12 cellular contexts compared by ENCODE assay signal in the genomic region with DNA sequence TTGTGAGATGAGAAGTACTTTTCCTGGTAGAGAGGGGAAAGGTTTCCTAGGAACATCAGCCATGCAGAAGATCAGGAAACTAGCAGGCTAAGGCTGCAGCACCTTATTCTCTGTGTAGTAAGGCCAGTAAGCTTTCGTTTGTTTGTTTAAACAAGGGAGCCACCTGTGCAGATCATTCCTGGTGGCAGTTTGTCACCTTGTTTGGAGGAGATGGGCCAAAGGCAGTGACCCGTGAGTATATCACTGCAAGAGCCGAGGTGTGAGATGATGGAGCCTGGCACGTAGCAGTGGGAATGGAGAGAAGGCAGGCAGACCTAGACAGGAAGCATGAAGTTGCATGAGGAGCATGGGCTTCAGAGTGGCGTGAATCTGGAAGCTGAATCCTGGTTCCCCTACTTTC. TPM values are rescaled to one million over a fixed set of nuclear protein-coding genes. Genes with fewer than 3 reads are reported as not detected.
DNase-seq lines count a peak whose midpoint lies in the region; ATAC-seq and TF ChIP-seq lines count a peak whose summit lies in the region.
"Had no signal": no experiment of that assay in that cellular context is flagged by ENCODE, and none has a peak within 500 bp of the region (broad histone marks: within the 10 kb centered on the region; RNA-seq: fewer than 3 reads in every experiment).

No MANE protein-coding gene starts in this region.

- H3K79me2 ChIP-seq in ACC112 (ENCODE audit: control insufficient read depth, insufficient read depth, low read length, unreplicated experiment): peaks cover 30% of the 10 kb centered on the region

- H3K27ac ChIP-seq in ACC112 (ENCODE audit: low read depth, low read length) (peak overlapping the region; percentile 96), uterus (no peak overlapping the region)

- intact Hi-C loops in uterus (cut with DNase I; ENCODE audit: low total_unique reads): no loop called here

- no peaks in the 10 kb centered on the region for H3K36me3 ChIP-seq in ACC112 (ENCODE audit: insufficient read depth, low read length)
- H3K36me3 ChIP-seq in uterus: no peaks in the 10 kb centered on the region

- H3K4me1 ChIP-seq in ACC112 (ENCODE audit: control insufficient read depth, insufficient read depth, low read length, unreplicated experiment): peaks cover 48% of the 10 kb centered on the region
- peaks cover 4 to 21% of the 10 kb centered on the region in 2 donors for H3K4me1 ChIP-seq in uterus

- no peaks in the 10 kb centered on the region for H3K27me3 Mint-ChIP-seq in activated CD4-positive, alpha-beta memory T cell treated with anti-CD3 and anti-CD28 coated beads, Interleukin-2, amount 10 ng/mL, durations not matched to agents 7 days and 5 days

- TF ChIP-seq POLR2A in uterus (IDR thresholded peaks at IDR 0.05): no peak

- H2AFZ ChIP-seq in ACC112 (ENCODE audit: low read length, unreplicated experiment): no peak overlapping the region

- POLR2A ChIA-PET in activated CD4-positive, alpha-beta memory T cell treated with anti-CD3 and anti-CD28 coated beads, Interleukin-2, amount 10 ng/mL, durations not matched to agents 7 days and 5 days (lab: Charles Lee): interaction anchor here (0.7 to 8.1 kb wide), 8 partner anchors 10 to 35 kb away, joined by 3 to 74 read pairs (median 5); a partner anchor contains a TSS
- POLR2A ChIA-PET in HEK293T (lab: Yijun Ruan, JAX): interaction anchor here (0.8 kb wide), 1 partner anchor 20 kb away, joined by 3 read pairs; a partner anchor contains a TSS

- H3K9me3 Mint-ChIP-seq in activated CD4-positive, alpha-beta memory T cell treated with anti-CD3 and anti-CD28 coated beads, Interleukin-2, amount 10 ng/mL, durations not matched to agents 7 days and 5 days: no peaks in the 10 kb centered on the region

- H3K36me3 Mint-ChIP-seq in activated CD4-positive, alpha-beta memory T cell treated with anti-CD3 and anti-CD28 coated beads, Interleukin-2, amount 10 ng/mL, durations not matched to agents 7 days and 5 days (ENCODE audit: low read depth): peaks cover 40% of the 10 kb centered on the region

- H3K4me3 Mint-ChIP-seq in activated CD4-positive, alpha-beta memory T cell treated with anti-CD3 and anti-CD28 coated beads, Interleukin-2, amount 10 ng/mL, durations not matched to agents 7 days and 5 days: no peak overlapping the region

- in situ Hi-C loops in Caki2 (cut with HindIII; ENCODE audit: low pct_unique_long_range_greater_than_20kb, low sequenced_read_pairs): no loop called here
- in situ Hi-C loops in G401 (cut with HindIII; ENCODE audit: low sequenced_read_pairs): no loop called here

- H3K27ac Mint-ChIP-seq in activated CD4-positive, alpha-beta memory T cell treated with anti-CD3 and anti-CD28 coated beads, Interleukin-2, amount 10 ng/mL, durations not matched to agents 7 days and 5 days: peak overlapping the region; percentile 88

- DNase-seq in Caki2 (ENCODE audit: low read depth): peak; percentile 84
- DNase-seq in activated CD4-positive, alpha-beta memory T cell treated with anti-CD3 and anti-CD28 coated beads, Interleukin-2, amount 10 ng/mL, durations not matched to agents 7 days and 5 days: no peak
- peak; percentile 51 for DNase-seq in left kidney (ENCODE audit: low read depth, low spot score)
- DNase-seq in uterus: no peak
- DNase-seq in G401 (ENCODE audit: low spot score): no peak
- DNase-seq in HEK293T (ENCODE audit: extremely low spot score): no peak
- DNase-seq: foreskin melanocyte, NCI-H1105 treated with DMSO at 0.1 percent for 48 hours, trophoblast cell had no signal

- H3K9me3 ChIP-seq in uterus: no peaks in the 10 kb centered on the region

- no peak overlapping the region for H3K4me3 ChIP-seq in ACC112 (ENCODE audit: low read depth, low read length)
- no peak overlapping the region for H3K4me3 ChIP-seq in uterus
- H3K4me3 ChIP-seq: lung had no signal

- H3K27me3 ChIP-seq in ACC112 (ENCODE audit: insufficient read depth, low read length): no peaks in the 10 kb centered on the region
- H3K27me3 ChIP-seq in uterus: no peaks in the 10 kb centered on the region

- CTCF ChIA-PET in activated CD4-positive, alpha-beta memory T cell treated with anti-CD3 and anti-CD28 coated beads, Interleukin-2, amount 10 ng/mL, durations not matched to agents 7 days and 5 days (lab: Charles Lee): interaction anchor here (0.5 to 2.7 kb wide), 5 partner anchors 9 to 1937 kb away, joined by 3 to 11 read pairs (median 6); a partner anchor contains a TSS
- CTCF ChIA-PET in HEK293T (lab: Yijun Ruan, JAX): no interaction called here

- TF ChIP-seq CTCF in uterus (IDR thresholded peaks at IDR 0.05): no peak

- H3K4me1 Mint-ChIP-seq in activated CD4-positive, alpha-beta memory T cell treated with anti-CD3 and anti-CD28 coated beads, Interleukin-2, amount 10 ng/mL, durations not matched to agents 7 days and 5 days: peaks cover 55% of the 10 kb centered on the region

- no peak for ATAC-seq in HG03025 (IDR thresholded peaks at IDR 0.05; ENCODE audit: low FRiP score, unreplicated experiment)

TF ChIP-seq in HEK293T, 16 proteins besides CTCF, POLR2A, EP300 and RAD21:
- TF ChIP-seq HDGF (IDR thresholded peaks at IDR 0.05; ENCODE audit: borderline replicate concordance) (no peak), ELF4 (IDR thresholded peaks at IDR 0.05) (no peak), SP1 (IDR thresholded peaks at IDR 0.05) (no peak), ZNF384 (IDR thresholded peaks at IDR 0.05) (no peak), ARNT (IDR thresholded peaks at IDR 0.05) (no peak), SUZ12 (IDR thresholded peaks at IDR 0.05) (no peak), LEF1 (IDR thresholded peaks at IDR 0.05; ENCODE audit: borderline replicate concordance) (no peak), NFRKB (IDR thresholded peaks at IDR 0.05) (no peak), FOXK2 (IDR thresholded peaks at IDR 0.05) (no peak), CTBP1 (IDR thresholded peaks at IDR 0.05; ENCODE audit: borderline replicate concordance) (no peak), TARDBP (IDR thresholded peaks at IDR 0.05) (no peak), FOXM1 (IDR thresholded peaks at IDR 0.05; ENCODE audit: borderline replicate concordance) (no peak), L3MBTL2 (conservative IDR thresholded peaks at IDR 0.05) (no peak), FOXA1 (IDR thresholded peaks at IDR 0.05) (no peak), BHLHE40 (IDR thresholded peaks at IDR 0.05; ENCODE audit: borderline replicate concordance) (no peak)
- TF ChIP-seq, protein P1, sequence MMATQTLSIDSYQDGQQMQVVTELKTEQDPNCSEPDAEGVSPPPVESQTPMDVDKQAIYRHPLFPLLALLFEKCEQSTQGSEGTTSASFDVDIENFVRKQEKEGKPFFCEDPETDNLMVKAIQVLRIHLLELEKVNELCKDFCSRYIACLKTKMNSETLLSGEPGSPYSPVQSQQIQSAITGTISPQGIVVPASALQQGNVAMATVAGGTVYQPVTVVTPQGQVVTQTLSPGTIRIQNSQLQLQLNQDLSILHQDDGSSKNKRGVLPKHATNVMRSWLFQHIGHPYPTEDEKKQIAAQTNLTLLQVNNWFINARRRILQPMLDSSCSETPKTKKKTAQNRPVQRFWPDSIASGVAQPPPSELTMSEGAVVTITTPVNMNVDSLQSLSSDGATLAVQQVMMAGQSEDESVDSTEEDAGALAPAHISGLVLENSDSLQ (IDR thresholded peaks at IDR 0.05): no peak

RNA-seq across cellular contexts. Expression of a gene that starts 19.6 kb away (rescaled TPM):
- 55.1 and 95.3 TPM in 2 replicates for total RNA-seq in Caki2 (2014; rRNA removed; shearing (Covaris generic); ENCODE audit: low replicate concordance)
- total RNA-seq in activated CD4-positive, alpha-beta memory T cell treated with anti-CD3 and anti-CD28 coated beads, Interleukin-2, amount 10 ng/mL, durations not matched to agents 7 days and 5 days: 10 to 100 TPM; 26.9 to 35.1 TPM
- total RNA-seq in uterus: 100 to 1,000 TPM in 2 of 4 donors, 10 to 100 TPM in 2; 54.8 to 126 (median 100) TPM
- 37.5 and 48.5 TPM in 2 replicates for total RNA-seq in G401 (2014; rRNA removed; shearing (Covaris generic))

Comparison
In these comparisons a context has a peak if more than half of its experiments do, and no peak if none do; other contexts are left out.
1. DNase-seq: peak in Caki2 (single experiment) and left kidney (single experiment); none in activated CD4-positive, alpha-beta memory T cell treated with anti-CD3 and anti-CD28 coated beads, Interleukin-2, amount 10 ng/mL, durations not matched to agents 7 days and 5 days (single experiment), uterus (0 of 2), G401 (single experiment) and HEK293T (single experiment).